In genomic region chr20:41031243-41031619, GRCh38 we compare ENCODE assay signal across 9 cellular contexts. TPM values are rescaled to one million over a fixed set of nuclear protein-coding genes. Genes with fewer than 3 reads are reported as not detected.
DNase-seq lines count a peak whose midpoint lies in the region; ATAC-seq and TF ChIP-seq lines count a peak whose summit lies in the region.
"Had no signal": no experiment of that assay in that cellular context is flagged by ENCODE, and none has a peak within 500 bp of the region (broad histone marks: within the 10 kb centered on the region; RNA-seq: fewer than 3 reads in every experiment).

No MANE protein-coding gene starts in this region.

- no peak overlapping the region for H3K9ac ChIP-seq in mucosa of stomach (ENCODE audit: low read length)

- H3K4me3 ChIP-seq in ACC112 (ENCODE audit: low read depth, low read length), result peak overlapping the region; percentile 94
- H3K4me3 ChIP-seq in HL-60 (replicated peaks; ENCODE audit: insufficient read depth, low read length), result peak overlapping the region; percentile 78; the same call in 1 of the 2 replicates
- H3K4me3 ChIP-seq in breast epithelium, result peak overlapping the region; percentile 95 to 100 (median 96)
- H3K4me3 ChIP-seq in mucosa of stomach (ENCODE audit: low read length), result peak overlapping the region; percentile 45

- peaks cover 76% of the 10 kb centered on the region for H3K79me2 ChIP-seq in ACC112 (ENCODE audit: control insufficient read depth, insufficient read depth, low read length, unreplicated experiment)

- intact Hi-C loops in breast epithelium (cut with DNase I; ENCODE audit: low total_unique reads) (no loop called here), left colon (cut with DNase I, micrococcal nuclease) (no loop called here)

- H3K9me3 ChIP-seq in breast epithelium (no peaks in the 10 kb centered on the region), mucosa of stomach (ENCODE audit: control insufficient read depth, low read length) (no peaks in the 10 kb centered on the region)
- H3K9me3 ChIP-seq: prostate gland had no signal

- H3K27me3 ChIP-seq in ACC112 (ENCODE audit: insufficient read depth, low read length) (no peaks in the 10 kb centered on the region), HL-60 (ENCODE audit: insufficient read depth, poor library complexity, severe bottlenecking) (no peaks in the 10 kb centered on the region), breast epithelium (no peaks in the 10 kb centered on the region), mucosa of stomach (ENCODE audit: control insufficient read depth, insufficient read depth, low read length) (no peaks in the 10 kb centered on the region)

- H3K27ac ChIP-seq in ACC112 (ENCODE audit: low read depth, low read length) (peak overlapping the region; percentile 15; the same call in 1 of the 2 replicates), HL-60 (replicated peaks) (no peak overlapping the region), breast epithelium (peak overlapping the region in 1 of 2 donors; percentile 40)
- H3K27ac ChIP-seq: prostate gland had no signal

- no peak for TF ChIP-seq POLR2A in breast epithelium (IDR thresholded peaks at IDR 0.05)

- no peak overlapping the region for H2AFZ ChIP-seq in ACC112 (ENCODE audit: low read length, unreplicated experiment)

- ATAC-seq in HG03342 (IDR thresholded peaks at IDR 0.05; ENCODE audit: unreplicated experiment) (no peak), left colon (no peak), HG03460 (IDR thresholded peaks at IDR 0.05; ENCODE audit: unreplicated experiment) (no peak)

- DNase-seq in HL-60 (ENCODE audit: low read depth in 1 of 2, low spot score in 1 of 2) (no peak), breast epithelium (ENCODE audit: low spot score in 2 of 2) (no peak), left colon (no peak), midbrain (lab: John Stamatoyannopoulos, UW) (no peak)

- no peak for TF ChIP-seq CTCF in HL-60 (IDR thresholded peaks at IDR 0.05; ENCODE audit: insufficient read depth, low read length)
- TF ChIP-seq CTCF in breast epithelium (IDR thresholded peaks at IDR 0.05), result no peak

- H3K36me3 ChIP-seq in ACC112 (ENCODE audit: insufficient read depth, low read length) (peaks cover 23% of the 10 kb centered on the region), breast epithelium (no peaks in the 10 kb centered on the region), mucosa of stomach (ENCODE audit: control insufficient read depth, insufficient read depth, low read length) (no peaks in the 10 kb centered on the region)
- H3K36me3 ChIP-seq: prostate gland had no signal

- peaks cover 40% of the 10 kb centered on the region for H3K4me1 ChIP-seq in ACC112 (ENCODE audit: control insufficient read depth, insufficient read depth, low read length, unreplicated experiment)
- H3K4me1 ChIP-seq in breast epithelium, result peaks cover 0 to 18% of the 10 kb centered on the region in 2 donors
- H3K4me1 ChIP-seq in mucosa of stomach (ENCODE audit: control insufficient read depth, insufficient read depth, low read length), result peaks cover 31% of the 10 kb centered on the region

RNA-seq across cellular contexts. Expression of gene TOP1, which starts 2.6 kb away (rescaled TPM):
- total RNA-seq in breast epithelium, result 10 to 100 TPM; 24.0 to 41.6 (median 40.3) TPM
- total RNA-seq in left colon, result 10 to 100 TPM; 64.3 to 65.7 TPM

Comparison
In these comparisons a context has a peak if more than half of its experiments do, and no peak if none do; other contexts are left out.
1. H3K4me3 ChIP-seq: peak in every context shown above with its lines; median percentile 96 in breast epithelium; 94 in ACC112; 78 in HL-60; 45 in mucosa of stomach.